ENCODE assay signal across 10 cellular contexts in the genomic region with DNA sequence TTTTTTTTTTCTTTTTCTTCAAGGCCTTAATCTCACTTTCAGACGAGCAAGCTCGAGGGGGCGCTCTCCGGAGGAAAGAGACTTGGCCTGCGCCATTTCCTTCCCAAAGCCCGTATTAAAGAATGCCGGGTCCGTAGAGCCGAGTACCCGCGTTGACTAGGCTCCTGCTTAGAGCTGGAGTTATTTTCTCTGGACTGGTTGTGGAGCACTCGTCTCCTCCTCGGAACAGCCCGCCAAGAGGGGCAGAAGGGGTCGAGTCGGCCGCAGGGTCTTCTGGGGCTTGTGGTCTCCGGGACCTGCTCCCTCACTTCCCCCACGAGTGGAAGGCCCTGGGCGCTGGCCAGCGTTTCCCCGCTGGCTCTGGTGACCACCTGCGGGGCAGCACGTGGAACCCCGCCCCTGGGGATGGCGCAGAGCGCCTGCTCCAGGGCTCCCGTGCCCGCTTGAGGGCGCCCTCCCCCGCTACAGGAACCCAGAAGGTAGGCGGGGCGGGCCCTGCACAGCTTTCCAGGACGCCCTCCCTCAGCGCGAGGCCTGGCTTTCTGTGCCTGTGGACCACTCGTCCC. TPM values are rescaled to one million over a fixed set of nuclear protein-coding genes. Genes with fewer than 3 reads are reported as not detected.
A peak's percentile ranks its signal among the peaks of the same experiment; 100 is the strongest.
DNase-seq lines count a peak whose midpoint lies in the region; TF ChIP-seq lines count a peak whose summit lies in the region.
"Had no signal": no experiment of that assay in that cellular context is flagged by ENCODE, and none has a peak within 500 bp of the region (broad histone marks: within the 10 kb centered on the region; RNA-seq: fewer than 3 reads in every experiment).

No MANE protein-coding gene starts in this region.

- no peaks in the 10 kb centered on the region for H3K9me3 ChIP-seq in parathyroid adenoma (ENCODE audit: control insufficient read depth, low read length)

- H3K27me3 Mint-ChIP-seq in activated T-cell treated with anti-CD3 and anti-CD28 coated beads, Interleukin-2, amount 50 U/mL, for 24 hours, result peaks cover 17% of the 10 kb centered on the region

- DNase-seq in activated T-cell treated with anti-CD3 and anti-CD28 coated beads, Interleukin-2, amount 50 U/mL, for 24 hours, result peak; percentile 31
- no peak for DNase-seq in activated T-cell treated with anti-CD3 and anti-CD28 coated beads for 4 hours
- peak; percentile 67 for DNase-seq in SHP77 treated with DMSO at 0.1 percent for 48 hours (lab: John Stamatoyannopoulos, UW)
- peak; percentile 8 for DNase-seq in glomerular visceral epithelial cell (ENCODE audit: extremely low spot score)
- DNase-seq in NCI-H2107 treated with DMSO at 0.1 percent for 48 hours (lab: John Stamatoyannopoulos, UW; ENCODE audit: unreplicated experiment), result no peak
- DNase-seq in NK-92 treated with Interleukin-12 subunit alpha and Interleukin-12 subunit beta, amount 100 ng/mL, for 24 hours (lab: John Stamatoyannopoulos, UW), result no peak
- no peak for DNase-seq in occipital lobe (lab: John Stamatoyannopoulos, UW)

- no peaks in the 10 kb centered on the region for H3K4me1 ChIP-seq in parathyroid adenoma

- H3K27me3 ChIP-seq in parathyroid adenoma (ENCODE audit: control insufficient read depth, insufficient read depth, low read length), result no peaks in the 10 kb centered on the region

- H3K79me2 ChIP-seq in parathyroid adenoma, result no peaks in the 10 kb centered on the region

- H3K9me3 Mint-ChIP-seq in activated T-cell treated with anti-CD3 and anti-CD28 coated beads, Interleukin-2, amount 50 U/mL, for 24 hours, result no peaks in the 10 kb centered on the region

- peak overlapping the region; percentile 69 for H3K4me2 ChIP-seq in parathyroid adenoma (ENCODE audit: low read length)

- H3K4me3 ChIP-seq in parathyroid adenoma (ENCODE audit: low read depth, low read length), result peak overlapping the region; percentile 47
- H3K4me3 ChIP-seq: SK-N-MC had no signal

- peak overlapping the region; percentile 73 for H3K27ac ChIP-seq in parathyroid adenoma
- H3K27ac ChIP-seq: SK-N-MC had no signal

- no peaks in the 10 kb centered on the region for H3K36me3 ChIP-seq in parathyroid adenoma (ENCODE audit: control insufficient read depth, insufficient read depth, low read length)

- peak overlapping the region; percentile 89 for H2AFZ ChIP-seq in parathyroid adenoma

- H3K27ac Mint-ChIP-seq in activated T-cell treated with anti-CD3 and anti-CD28 coated beads, Interleukin-2, amount 50 U/mL, for 24 hours, result no peak overlapping the region
- H3K27ac Mint-ChIP-seq: CD4-positive, alpha-beta T cell had no signal

- H3K4me1 Mint-ChIP-seq in activated T-cell treated with anti-CD3 and anti-CD28 coated beads, Interleukin-2, amount 50 U/mL, for 24 hours (ENCODE audit: low read depth), result no peaks in the 10 kb centered on the region

- no peak overlapping the region for H3K4me3 Mint-ChIP-seq in activated T-cell treated with anti-CD3 and anti-CD28 coated beads, Interleukin-2, amount 50 U/mL, for 24 hours
- H3K4me3 Mint-ChIP-seq: CD4-positive, alpha-beta T cell had no signal

- peak; percentile 53 for TF ChIP-seq CTCF in parathyroid adenoma (IDR thresholded peaks at IDR 0.05)

- H3K36me3 Mint-ChIP-seq in activated T-cell treated with anti-CD3 and anti-CD28 coated beads, Interleukin-2, amount 50 U/mL, for 24 hours (ENCODE audit: low read depth), result no peaks in the 10 kb centered on the region

- H3K9ac ChIP-seq in parathyroid adenoma, result no peak overlapping the region

RNA-seq across cellular contexts. Expression of a gene that starts 2.7 kb away (rescaled TPM):
- 0.47 TPM for total RNA-seq in occipital lobe
- total RNA-seq: CD4-positive, alpha-beta T cell had no signal

Comparison
In these comparisons a context has a peak if more than half of its experiments do, and no peak if none do; other contexts are left out.
1. DNase-seq: peak in activated T-cell treated with anti-CD3 and anti-CD28 coated beads, Interleukin-2, amount 50 U/mL, for 24 hours (single experiment), SHP77 treated with DMSO at 0.1 percent for 48 hours (single experiment) and glomerular visceral epithelial cell (single experiment); none in activated T-cell treated with anti-CD3 and anti-CD28 coated beads for 4 hours (single experiment), NCI-H2107 treated with DMSO at 0.1 percent for 48 hours (single experiment), NK-92 treated with Interleukin-12 subunit alpha and Interleukin-12 subunit beta, amount 100 ng/mL, for 24 hours (single experiment) and occipital lobe (single experiment).